ENCODE assay signal across 2 cellular contexts in genomic region chr17:37708008-37708615, GRCh38.
TF ChIP-seq lines count a peak whose summit lies in the region.

No MANE protein-coding gene starts in this region.

TF ChIP-seq in A549, 52 proteins besides CTCF, POLR2A, EP300 and RAD21:
- TF ChIP-seq FOXS1 (CRISPR knock-in tag; IDR thresholded peaks at IDR 0.05) (no peak), KDM1A (IDR thresholded peaks at IDR 0.05; ENCODE audit: low read depth) (peak; percentile 88; the same call in 1 of the 2 replicates), HDAC2 (IDR thresholded peaks at IDR 0.05) (peak; percentile 70)
TF ChIP-seq in A549: peak in this region for 2.

TF ChIP-seq in IMR-90, 13 proteins besides CTCF, POLR2A, EP300 and RAD21:
- no peak for TF ChIP-seq ELK1 (IDR thresholded peaks at IDR 0.05; ENCODE audit: borderline replicate concordance, low read depth, low read length)
- TF ChIP-seq CEBPB (IDR thresholded peaks at IDR 0.05; ENCODE audit: low read depth, low read length) = no peak
